In the genomic region with DNA sequence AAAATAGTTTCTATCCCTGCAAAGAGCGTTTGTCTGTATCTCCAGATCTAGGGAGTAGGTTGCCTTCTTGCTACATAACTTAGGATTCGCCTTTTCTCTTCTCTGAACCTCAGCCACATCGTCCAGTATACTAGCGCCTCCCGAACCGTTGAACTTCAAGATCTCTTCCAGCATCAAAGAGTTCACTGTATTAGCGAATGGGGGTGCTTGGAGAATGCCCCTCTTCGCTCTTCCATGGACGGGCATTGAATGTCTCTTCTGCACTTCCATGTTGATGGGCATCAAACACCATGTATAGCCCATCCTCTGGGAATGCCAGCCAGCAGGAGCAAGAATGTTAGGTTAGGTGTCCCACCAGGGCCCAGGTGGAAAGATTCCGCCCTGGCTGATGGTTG, we compare ENCODE assay signal across 19 cellular contexts. TPM values are rescaled to one million over a fixed set of nuclear protein-coding genes. Genes with fewer than 3 reads are reported as not detected.
DNase-seq lines count a peak whose midpoint lies in the region; ATAC-seq, FAIRE-seq and TF ChIP-seq lines count a peak whose summit lies in the region.
"Had no signal": no experiment of that assay in that cellular context is flagged by ENCODE, and none has a peak within 500 bp of the region (broad histone marks: within the 10 kb centered on the region; RNA-seq: fewer than 3 reads in every experiment).

No MANE protein-coding gene starts in this region.

- no peaks in the 10 kb centered on the region for H3K36me3 ChIP-seq in GM23338 (ENCODE audit: insufficient read depth)
- no peaks in the 10 kb centered on the region for H3K36me3 ChIP-seq in K562 (ENCODE audit: control insufficient read depth, insufficient read depth, low read length)
- no peaks in the 10 kb centered on the region for H3K36me3 ChIP-seq in iPS DF 6.9 (ENCODE audit: control insufficient read depth, insufficient read depth, low read length)
- H3K36me3 ChIP-seq: transverse colon had no signal

- POLR2A ChIA-PET in K562 (lab: Yijun Ruan, JAX): no interaction called here

- TF ChIP-seq RAD21 in K562 (CRISPR knock-in tag; conservative IDR thresholded peaks at IDR 0.05 in 1 of 2, IDR thresholded peaks at IDR 0.05 in 1 of 2): no peak

- H3K9ac ChIP-seq in K562 (ENCODE audit: insufficient read depth in 1 of 2, low read depth in 2 of 2, low read length in 2 of 2): no peak overlapping the region

- H4K20me1 ChIP-seq in GM23338 (replicated peaks; ENCODE audit: insufficient read depth) (no peaks in the 10 kb centered on the region; the same call in 1 of the 2 replicates), K562 (replicated peaks; ENCODE audit: control insufficient read depth, insufficient read depth, low read length) (no peaks in the 10 kb centered on the region)

- H3K9me2 ChIP-seq in GM23338 (ENCODE audit: insufficient read depth): no peaks in the 10 kb centered on the region

- no peaks in the 10 kb centered on the region; the same call in 2 of the 3 replicates for H3K9me3 Mint-ChIP-seq in GM23338
- peaks cover 3% of the 10 kb centered on the region for H3K9me3 Mint-ChIP-seq in progenitor cell of endocrine pancreas (ENCODE audit: low read depth)
- H3K9me3 Mint-ChIP-seq: HFFc6 had no signal

- WGBS in K562 (ENCODE audit: insufficient coverage, low coverage, missing lambda C conversion rate): 2% methylated on average over 8 of the region's 10 CpGs
- no CpG with 5 or more reads among the region's 10 CpGs for WGBS in iPS DF 6.9 (ENCODE audit: insufficient coverage, insufficient read length)

- no peak for FAIRE-seq in K562 (lab: Jason Lieb, UNC)
- FAIRE-seq in H54 (lab: Jason Lieb, UNC): no peak
- FAIRE-seq: GM19239 had no signal

- intact Hi-C loops in K562 (cut with micrococcal nuclease): no loop called here

- no peak for TF ChIP-seq EP300 in K562 (IDR thresholded peaks at IDR 0.05; ENCODE audit: low read length)

- no TSS peak for BruUV-seq in K562 (replicated peaks; lab: Mats Ljungman, UMichigan)

- DNase-seq in GM23338 (ENCODE audit: low spot score): peak; percentile 22
- DNase-seq in K562 (ENCODE audit: extremely low read depth in 1 of 4, low spot score in 3 of 4): no peak
- no peak for DNase-seq in iPS DF 6.9 (ENCODE audit: low read depth, low spot score)
- no peak for DNase-seq in progenitor cell of endocrine pancreas (ENCODE audit: low spot score, unreplicated experiment)
- DNase-seq in NCI-H128 (lab: John Stamatoyannopoulos, UW; ENCODE audit: unreplicated experiment): no peak
- no peak for DNase-seq in hepatic stellate cell (ENCODE audit: low spot score)
- DNase-seq in H54 (ENCODE audit: insufficient read length, low spot score): no peak
- DNase-seq: activated CD4-positive, alpha-beta T cell treated with anti-CD3 and anti-CD28 coated beads for 4 hours; DMS79 treated with DMSO at 0.1 percent for 48 hours; foreskin keratinocyte; HFFc6; IMR-90; NCI-H2107; stimulated activated CD4-positive, alpha-beta T cell treated with anti-CD3 and anti-CD28 coated beads, Interleukin-4, amount 100 ng/mL, for 24 hours had no signal

- H3K27ac Mint-ChIP-seq in GM23338 (no peak overlapping the region), progenitor cell of endocrine pancreas (no peak overlapping the region)
- H3K27ac Mint-ChIP-seq: activated naive CD4-positive, alpha-beta T cell treated with anti-CD3 and anti-CD28 coated beads, Interleukin-2, amount 50 U/mL, for 72 hours; HFFc6 had no signal

- peak overlapping the region; percentile 84 for H2AFZ ChIP-seq in GM23338
- H2AFZ ChIP-seq in K562 (ENCODE audit: low read depth, low read length): no peak overlapping the region

- H3K4me1 Mint-ChIP-seq in GM23338 (peaks cover 17% of the 10 kb centered on the region), progenitor cell of endocrine pancreas (ENCODE audit: low read depth) (peaks cover 11% of the 10 kb centered on the region)

- peak; percentile 16; the same call in 2 of the 3 replicates for ATAC-seq in GM23338
- ATAC-seq in K562: no peak
- ATAC-seq in HG03108 (IDR thresholded peaks at IDR 0.05; ENCODE audit: unreplicated experiment): no peak

- TF ChIP-seq POLR2A in K562 (conservative IDR thresholded peaks at IDR 0.05) (no peak), H54 (IDR thresholded peaks at IDR 0.05; ENCODE audit: low read depth, low read length) (no peak)

- H3K36me3 Mint-ChIP-seq in GM23338 (ENCODE audit: low read depth) (no peaks in the 10 kb centered on the region), progenitor cell of endocrine pancreas (ENCODE audit: insufficient read depth) (no peaks in the 10 kb centered on the region)

- no peaks in the 10 kb centered on the region for H3K79me2 ChIP-seq in GM23338 (replicated peaks; ENCODE audit: insufficient read depth)
- H3K79me2 ChIP-seq in K562 (ENCODE audit: control insufficient read depth, insufficient read depth, low read length): no peaks in the 10 kb centered on the region

- peak overlapping the region; percentile 90 for H3K4me2 ChIP-seq in GM23338
- peak overlapping the region; percentile 27; the same call in 1 of the 2 replicates for H3K4me2 ChIP-seq in K562 (ENCODE audit: insufficient read depth, low read length)

- no peaks in the 10 kb centered on the region for H3F3A ChIP-seq in GM23338 (replicated peaks; ENCODE audit: low read depth)

- H3K4me1 ChIP-seq in GM23338 (ENCODE audit: insufficient read depth) (peaks cover 9% of the 10 kb centered on the region), K562 (replicated peaks in 1 of 2; ENCODE audit: control insufficient read depth in 2 of 2, insufficient read depth in 2 of 2, low read length in 2 of 2) (peaks cover 0 to 7% of the 10 kb centered on the region in 2 experiments; a peak in 1 of 5 replicates), iPS DF 6.9 (ENCODE audit: control insufficient read depth, insufficient read depth, low read length) (peaks cover 2% of the 10 kb centered on the region; the same call in 1 of the 2 replicates)

- H3K27ac ChIP-seq in GM23338 (ENCODE audit: low read depth) (no peak overlapping the region), K562 (ENCODE audit: extremely low read depth, low read depth, low read length) (no peak overlapping the region), iPS DF 6.9 (ENCODE audit: low read length) (no peak overlapping the region)
- H3K27ac ChIP-seq: foreskin keratinocyte, SK-N-MC had no signal

- no peak for TF ChIP-seq CTCF in GM23338 (conservative IDR thresholded peaks at IDR 0.05; ENCODE audit: low read depth in 2 of 2)
- no peak for TF ChIP-seq CTCF in K562 (IDR thresholded peaks at IDR 0.05 in 2 of 3, conservative IDR thresholded peaks at IDR 0.05 in 1 of 3; ENCODE audit: insufficient read depth in 2 of 3, low read depth in 1 of 3, low read length in 3 of 3)
- no peak for TF ChIP-seq CTCF in progenitor cell of endocrine pancreas (IDR thresholded peaks at IDR 0.05; ENCODE audit: unreplicated experiment)

- H3K27me3 Mint-ChIP-seq in GM23338 (ENCODE audit: insufficient read depth, low read depth, poor library complexity) (peaks cover 49% of the 10 kb centered on the region), progenitor cell of endocrine pancreas (peaks cover 75% of the 10 kb centered on the region)

- H3K9me1 ChIP-seq in K562 (ENCODE audit: control insufficient read depth, insufficient read depth, low read length): no peaks in the 10 kb centered on the region

- peak overlapping the region; percentile 50 for H3K4me3 ChIP-seq in GM23338
- H3K4me3 ChIP-seq in K562: no peak overlapping the region
- H3K4me3 ChIP-seq in iPS DF 6.9 (ENCODE audit: low read length): peak overlapping the region; percentile 88; the same call in 1 of the 2 replicates
- H3K4me3 ChIP-seq: SK-N-MC had no signal

- H3K9me3 ChIP-seq in K562 (replicated peaks; ENCODE audit: control insufficient read depth, insufficient read depth, low read depth, low read length) (no peaks in the 10 kb centered on the region), iPS DF 6.9 (ENCODE audit: control insufficient read depth, insufficient read depth, low read length) (no peaks in the 10 kb centered on the region)
- H3K9me3 ChIP-seq: transverse colon had no signal

- in situ Hi-C loops in K562 (cut with MboI): no loop called here

- peak overlapping the region; percentile 81 for H3K4me3 Mint-ChIP-seq in GM23338
- H3K4me3 Mint-ChIP-seq in progenitor cell of endocrine pancreas (ENCODE audit: low read depth): peak overlapping the region; percentile 68

- CTCF ChIA-PET in K562 (lab: Yijun Ruan, JAX; ENCODE audit: low intra/inter-chr PET ratio): no interaction called here

- peaks cover 78% of the 10 kb centered on the region for H3K27me3 ChIP-seq in GM23338 (ENCODE audit: insufficient read depth)
- H3K27me3 ChIP-seq in K562 (ENCODE audit: control insufficient read depth in 2 of 2, insufficient read depth in 2 of 2, low read length in 2 of 2): peaks cover 2 to 20% of the 10 kb centered on the region in 2 experiments; a peak in 3 of 5 replicates
- H3K27me3 ChIP-seq in iPS DF 6.9 (ENCODE audit: control insufficient read depth, insufficient read depth, low read length): peaks cover 32% of the 10 kb centered on the region; the same call in 1 of the 2 replicates

TF ChIP-seq in K562, 482 proteins besides CTCF, POLR2A, EP300 and RAD21 (continues in another document):
- no peak for TF ChIP-seq HDAC2 (IDR thresholded peaks at IDR 0.05)
- no peak for TF ChIP-seq KDM2B (CRISPR knock-in tag; IDR thresholded peaks at IDR 0.05)

RNA-seq across cellular contexts. Expression of a gene that starts 0.6 kb away (rescaled TPM):
- 0.80 and 0.93 TPM in 2 replicates for total RNA-seq in GM23338 (2014; rRNA removed; shearing (Covaris generic))
- polyA plus RNA-seq in GM23338 (2016; fragmentation: Nextera tagmentation; extraction: Ambion mirVana) (0.16 and 0.29 TPM in 2 replicates), K562 (2011; rRNA removed) (not detected in 2 replicates), K562 (2014; fragmentation: Illumina TruSeq; extraction: Trizol) (not detected in 2 replicates), K562 (2014; fragmentation: Nextera tagmentation; extraction: Ambion mirVana) (under 1 TPM in 1 of 2 experiments, not detected in 1; 0.03 TPM), K562 (2014; rRNA removed) (not detected in 2 replicates)
- not detected in 2 replicates for total RNA-seq in K562 (2011; cell fraction: chromatin; rRNA removed; ENCODE audit: low replicate concordance)
- not detected in 2 replicates for total RNA-seq in K562 (2011; cell fraction: nucleolus; rRNA removed)
- total RNA-seq in K562 (2011; cell fraction: nucleoplasm; rRNA removed): not detected in 2 replicates
- total RNA-seq in K562 (2014; rRNA removed) (not detected in 2 replicates), K562 (2014; rRNA removed; fragmentation: Illumina TruSeq; extraction: Trizol) (not detected in 2 replicates), K562 (2015; rRNA removed; fragmentation: Illumina TruSeq; extraction: Trizol) (not detected in 2 replicates), K562 (2021) (not detected in 2 replicates), progenitor cell of endocrine pancreas (0.16 TPM in 1 of 2 replicates, not detected in the other)
- not detected in 2 replicates for polyA plus RNA-seq in K562 (2011; cell fraction: cytosol; rRNA removed)
- polyA plus RNA-seq in K562 (2011; cell fraction: nucleus; rRNA removed): not detected in 2 replicates
- polyA plus RNA-seq in K562 (2012): not detected in 2 replicates
- polyA minus RNA-seq in K562 (2011; rRNA and poly(A)+ RNA removed): not detected in 2 replicates
- polyA minus RNA-seq in K562 (2011; cell fraction: cytosol; rRNA and poly(A)+ RNA removed): not detected in 2 replicates
- not detected in 2 replicates for polyA minus RNA-seq in K562 (2011; cell fraction: nucleus; rRNA and poly(A)+ RNA removed)
- total RNA-seq: activated naive CD4-positive, alpha-beta T cell treated with anti-CD3 and anti-CD28 coated beads, Interleukin-2, amount 50 U/mL, for 72 hours; foreskin keratinocyte; HFFc6; IMR-90 had no signal
- polyA plus RNA-seq: foreskin keratinocyte, IMR-90 had no signal
